Comparison of ENCODE assay signal across 1 cellular context in genomic region chr16:2905988-2906387, GRCh38.
A peak's percentile ranks its signal among the peaks of the same experiment; 100 is the strongest.
TF ChIP-seq lines count a peak whose summit lies in the region.

No MANE protein-coding gene starts in this region.

TF ChIP-seq in HepG2, 621 proteins besides CTCF, POLR2A, EP300 and RAD21 (continued from another document):
- TF ChIP-seq STAT6 (CRISPR knock-in tag; IDR thresholded peaks at IDR 0.05; ENCODE audit: borderline replicate concordance) (0 out of 2 replicates have a peak, but pooled peaks have one; percentile 12), LRRFIP1 (CRISPR knock-in tag; conservative IDR thresholded peaks at IDR 0.05) (no peak), ZNF841 (CRISPR knock-in tag; IDR thresholded peaks at IDR 0.05; ENCODE audit: borderline replicate concordance) (no peak), ATRX (CRISPR knock-in tag; IDR thresholded peaks at IDR 0.05; ENCODE audit: borderline replicate concordance) (no peak), ZNF646 (CRISPR knock-in tag; IDR thresholded peaks at IDR 0.05) (no peak), TCF7L2 (IDR thresholded peaks at IDR 0.05; ENCODE audit: low read depth, low read length) (no peak), HNRNPL (IDR thresholded peaks at IDR 0.05; ENCODE audit: low read depth, low read length) (no peak), TBL1XR1 (IDR thresholded peaks at IDR 0.05; ENCODE audit: borderline replicate concordance, low read length, partially characterized antibody) (no peak), NFYB (CRISPR knock-in tag; IDR thresholded peaks at IDR 0.05) (peak; percentile 86), U2AF1 (optimal IDR thresholded peaks at IDR 0.05; ENCODE audit: low read depth, low read length) (no peak), ATF7 (IDR thresholded peaks at IDR 0.05) (no peak), ATF7 (CRISPR knock-in tag; IDR thresholded peaks at IDR 0.05) (no peak), ZNF331 (CRISPR knock-in tag; IDR thresholded peaks at IDR 0.05) (no peak), NFE2L2 (IDR thresholded peaks at IDR 0.05; ENCODE audit: low read length) (no peak), CREB1 (IDR thresholded peaks at IDR 0.05) (0 out of 2 replicates have a peak, but pooled peaks have one; percentile 51), CREB1 (CRISPR knock-in tag; IDR thresholded peaks at IDR 0.05) (no peak), ZNF468 (CRISPR knock-in tag; IDR thresholded peaks at IDR 0.05) (no peak), ZMAT3 (CRISPR knock-in tag; conservative IDR thresholded peaks at IDR 0.05) (no peak), NFIC (IDR thresholded peaks at IDR 0.05; ENCODE audit: low read length) (no peak), ARNT (IDR thresholded peaks at IDR 0.05) (no peak), ZNF501 (CRISPR knock-in tag; IDR thresholded peaks at IDR 0.05) (no peak), THAP7 (CRISPR knock-in tag; IDR thresholded peaks at IDR 0.05) (0 out of 2 replicates have a peak, but pooled peaks have one; percentile 2), SIN3A (IDR thresholded peaks at IDR 0.05; ENCODE audit: borderline replicate concordance, low read depth, low read length) (0 out of 2 replicates have a peak, but pooled peaks have one; percentile 36), MEIS2 (CRISPR knock-in tag; IDR thresholded peaks at IDR 0.05) (no peak), LBX2 (CRISPR knock-in tag; IDR thresholded peaks at IDR 0.05; ENCODE audit: borderline replicate concordance) (no peak), MTA1 (CRISPR knock-in tag; IDR thresholded peaks at IDR 0.05; ENCODE audit: borderline replicate concordance) (no peak), SOX13 (IDR thresholded peaks at IDR 0.05) (no peak), SOX13 (CRISPR knock-in tag; conservative IDR thresholded peaks at IDR 0.05 in 1 of 2, IDR thresholded peaks at IDR 0.05 in 1 of 2) (no peak), ZSCAN25 (CRISPR knock-in tag; IDR thresholded peaks at IDR 0.05) (no peak), KLF9 (CRISPR knock-in tag; IDR thresholded peaks at IDR 0.05; ENCODE audit: low read depth) (no peak), ZSCAN12 (CRISPR knock-in tag; IDR thresholded peaks at IDR 0.05) (no peak), SP5 (CRISPR knock-in tag; IDR thresholded peaks at IDR 0.05; ENCODE audit: borderline replicate concordance, low read depth) (0 out of 2 replicates have a peak, but pooled peaks have one; percentile 3), REXO4 (CRISPR knock-in tag; IDR thresholded peaks at IDR 0.05; ENCODE audit: borderline replicate concordance) (no peak)
- TF ChIP-seq, protein P1, sequence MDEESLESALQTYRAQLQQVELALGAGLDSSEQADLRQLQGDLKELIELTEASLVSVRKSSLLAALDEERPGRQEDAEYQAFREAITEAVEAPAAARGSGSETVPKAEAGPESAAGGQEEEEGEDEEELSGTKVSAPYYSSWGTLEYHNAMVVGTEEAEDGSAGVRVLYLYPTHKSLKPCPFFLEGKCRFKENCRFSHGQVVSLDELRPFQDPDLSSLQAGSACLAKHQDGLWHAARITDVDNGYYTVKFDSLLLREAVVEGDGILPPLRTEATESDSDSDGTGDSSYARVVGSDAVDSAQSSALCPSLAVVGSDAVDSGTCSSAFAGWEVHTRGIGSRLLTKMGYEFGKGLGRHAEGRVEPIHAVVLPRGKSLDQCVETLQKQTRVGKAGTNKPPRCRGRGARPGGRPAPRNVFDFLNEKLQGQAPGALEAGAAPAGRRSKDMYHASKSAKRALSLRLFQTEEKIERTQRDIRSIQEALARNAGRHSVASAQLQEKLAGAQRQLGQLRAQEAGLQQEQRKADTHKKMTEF (CRISPR knock-in tag; IDR thresholded peaks at IDR 0.05), result no peak
- TF ChIP-seq, protein P2, sequence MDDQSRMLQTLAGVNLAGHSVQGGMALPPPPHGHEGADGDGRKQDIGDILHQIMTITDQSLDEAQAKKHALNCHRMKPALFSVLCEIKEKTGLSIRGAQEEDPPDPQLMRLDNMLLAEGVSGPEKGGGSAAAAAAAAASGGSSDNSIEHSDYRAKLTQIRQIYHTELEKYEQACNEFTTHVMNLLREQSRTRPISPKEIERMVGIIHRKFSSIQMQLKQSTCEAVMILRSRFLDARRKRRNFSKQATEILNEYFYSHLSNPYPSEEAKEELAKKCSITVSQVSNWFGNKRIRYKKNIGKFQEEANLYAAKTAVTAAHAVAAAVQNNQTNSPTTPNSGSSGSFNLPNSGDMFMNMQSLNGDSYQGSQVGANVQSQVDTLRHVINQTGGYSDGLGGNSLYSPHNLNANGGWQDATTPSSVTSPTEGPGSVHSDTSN (CRISPR knock-in tag; IDR thresholded peaks at IDR 0.05; ENCODE audit: borderline replicate concordance), result no peak
- TF ChIP-seq, protein P3, sequence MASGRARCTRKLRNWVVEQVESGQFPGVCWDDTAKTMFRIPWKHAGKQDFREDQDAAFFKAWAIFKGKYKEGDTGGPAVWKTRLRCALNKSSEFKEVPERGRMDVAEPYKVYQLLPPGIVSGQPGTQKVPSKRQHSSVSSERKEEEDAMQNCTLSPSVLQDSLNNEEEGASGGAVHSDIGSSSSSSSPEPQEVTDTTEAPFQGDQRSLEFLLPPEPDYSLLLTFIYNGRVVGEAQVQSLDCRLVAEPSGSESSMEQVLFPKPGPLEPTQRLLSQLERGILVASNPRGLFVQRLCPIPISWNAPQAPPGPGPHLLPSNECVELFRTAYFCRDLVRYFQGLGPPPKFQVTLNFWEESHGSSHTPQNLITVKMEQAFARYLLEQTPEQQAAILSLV (CRISPR knock-in tag; IDR thresholded peaks at IDR 0.05; ENCODE audit: borderline replicate concordance), result no peak
- TF ChIP-seq, protein P4, sequence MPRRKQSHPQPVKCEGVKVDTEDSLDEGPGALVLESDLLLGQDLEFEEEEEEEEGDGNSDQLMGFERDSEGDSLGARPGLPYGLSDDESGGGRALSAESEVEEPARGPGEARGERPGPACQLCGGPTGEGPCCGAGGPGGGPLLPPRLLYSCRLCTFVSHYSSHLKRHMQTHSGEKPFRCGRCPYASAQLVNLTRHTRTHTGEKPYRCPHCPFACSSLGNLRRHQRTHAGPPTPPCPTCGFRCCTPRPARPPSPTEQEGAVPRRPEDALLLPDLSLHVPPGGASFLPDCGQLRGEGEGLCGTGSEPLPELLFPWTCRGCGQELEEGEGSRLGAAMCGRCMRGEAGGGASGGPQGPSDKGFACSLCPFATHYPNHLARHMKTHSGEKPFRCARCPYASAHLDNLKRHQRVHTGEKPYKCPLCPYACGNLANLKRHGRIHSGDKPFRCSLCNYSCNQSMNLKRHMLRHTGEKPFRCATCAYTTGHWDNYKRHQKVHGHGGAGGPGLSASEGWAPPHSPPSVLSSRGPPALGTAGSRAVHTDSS (CRISPR knock-in tag; conservative IDR thresholded peaks at IDR 0.05), result no peak
- TF ChIP-seq, protein P5, sequence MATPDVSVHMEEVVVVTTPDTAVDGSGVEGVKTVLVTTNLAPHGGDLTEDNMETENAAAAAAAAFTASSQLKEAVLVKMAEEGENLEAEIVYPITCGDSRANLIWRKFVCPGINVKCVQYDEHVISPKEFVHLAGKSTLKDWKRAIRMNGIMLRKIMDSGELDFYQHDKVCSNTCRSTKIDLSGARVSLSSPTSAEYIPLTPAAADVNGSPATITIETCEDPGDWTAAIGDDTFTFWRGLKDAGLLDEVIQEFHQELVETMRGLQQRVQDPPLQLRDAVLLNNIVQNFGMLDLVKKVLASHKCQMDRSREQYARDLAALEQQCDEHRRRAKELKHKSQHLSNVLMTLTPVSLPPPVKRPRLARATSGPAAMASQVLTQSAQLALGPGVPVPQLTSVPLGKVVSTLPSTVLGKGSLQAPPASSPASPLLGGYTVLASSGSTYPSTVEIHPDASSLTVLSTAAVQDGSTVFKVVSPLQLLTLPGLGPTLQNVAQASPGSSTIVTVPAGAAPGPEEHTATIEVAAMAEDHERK (CRISPR knock-in tag; IDR thresholded peaks at IDR 0.05; ENCODE audit: low read depth), result no peak
TF ChIP-seq in HepG2: peak in this region for 14.
